Comparison of ENCODE assay signal across 13 cellular contexts in genomic region chr1:155038602-155039307, GRCh38. TPM values are rescaled to one million over a fixed set of nuclear protein-coding genes. Genes with fewer than 3 reads are reported as not detected.
DNase-seq lines count a peak whose midpoint lies in the region; TF ChIP-seq lines count a peak whose summit lies in the region.
"Had no signal": no experiment of that assay in that cellular context is flagged by ENCODE, and none has a peak within 500 bp of the region (broad histone marks: within the 10 kb centered on the region; RNA-seq: fewer than 3 reads in every experiment).

No MANE protein-coding gene starts in this region.

- peak overlapping the region; percentile 51 to 78 (median 73) for H3K4me2 ChIP-seq in BLaER1 treated with 17β-estradiol and CSF1 and Interleukin-3, amounts not matched to agents 10 nM and 100 nM
- H3K4me2 ChIP-seq: GM23338 had no signal

- peaks cover 55% of the 10 kb centered on the region for H3K4me1 Mint-ChIP-seq in endothelial cell (ENCODE audit: unreplicated experiment)
- no peaks in the 10 kb centered on the region for H3K4me1 Mint-ChIP-seq in activated CD4-positive, alpha-beta memory T cell treated with anti-CD3 and anti-CD28 coated beads for 36 hours (ENCODE audit: low read depth)

- peaks cover 4% of the 10 kb centered on the region for H3K36me3 Mint-ChIP-seq in endothelial cell (ENCODE audit: low read depth, unreplicated experiment)
- H3K36me3 Mint-ChIP-seq in activated CD4-positive, alpha-beta memory T cell treated with anti-CD3 and anti-CD28 coated beads for 36 hours = no peaks in the 10 kb centered on the region
- H3K36me3 Mint-ChIP-seq: activated naive CD4-positive, alpha-beta T cell treated with anti-CD3 and anti-CD28 coated beads, Interleukin-2, amount 50 U/mL, for 72 hours; CD4-positive, CD25-positive, alpha-beta regulatory T cell had no signal

- peaks cover 14% of the 10 kb centered on the region for H3K27me3 Mint-ChIP-seq in endothelial cell (ENCODE audit: unreplicated experiment)
- H3K27me3 Mint-ChIP-seq in activated CD4-positive, alpha-beta memory T cell treated with anti-CD3 and anti-CD28 coated beads for 36 hours = peaks cover 2% of the 10 kb centered on the region

- H3K4me3 ChIP-seq in BLaER1 treated with 17β-estradiol and CSF1 and Interleukin-3, amounts not matched to agents 10 nM and 100 nM = no peak overlapping the region
- no peak overlapping the region for H3K4me3 ChIP-seq in mucosa of stomach (ENCODE audit: low read length)
- H3K4me3 ChIP-seq: GM23338 had no signal

- H3K9ac ChIP-seq in BLaER1 treated with 17β-estradiol and CSF1 and Interleukin-3, amounts not matched to agents 10 nM and 100 nM = 0 out of 22 replicates have a peak overlapping the region, but pooled peaks of 1 of the 11 experiments have one; percentile 17
- H3K9ac ChIP-seq in mucosa of stomach (ENCODE audit: low read length) = peak overlapping the region; percentile 24

- H3K4me1 ChIP-seq in BLaER1 treated with 17β-estradiol and CSF1 and Interleukin-3, amounts not matched to agents 10 nM and 100 nM = peaks cover 33 to 59% (median 50%) of the 10 kb centered on the region in 10 experiments
- H3K4me1 ChIP-seq in mucosa of stomach (ENCODE audit: control insufficient read depth, insufficient read depth, low read length) = peaks cover 37% of the 10 kb centered on the region

- CTCF ChIA-PET in activated CD4-positive, alpha-beta memory T cell treated with anti-CD3 and anti-CD28 coated beads for 36 hours (lab: Charles Lee) = interaction anchor here (0.5 to 5.2 kb wide), 6 partner anchors 12 to 166 kb away, joined by 3 to 23 read pairs (median 4); partner anchors contain the start of gene ADAM15

- H3K36me3 ChIP-seq in BLaER1 treated with 17β-estradiol and CSF1 and Interleukin-3, amounts not matched to agents 10 nM and 100 nM = no peaks in the 10 kb centered on the region
- no peaks in the 10 kb centered on the region for H3K36me3 ChIP-seq in mucosa of stomach (ENCODE audit: control insufficient read depth, insufficient read depth, low read length)

- peak; percentile 68 for DNase-seq in M059J (ENCODE audit: low read depth)
- DNase-seq in endothelial cell (ENCODE audit: low spot score) = no peak
- no peak for DNase-seq in D341Med (ENCODE audit: low spot score)
- DNase-seq in AG08396 (ENCODE audit: low spot score) = no peak
- no peak for DNase-seq in superior temporal gyrus (ENCODE audit: extremely low spot score)
- DNase-seq in activated CD4-positive, alpha-beta memory T cell treated with anti-CD3 and anti-CD28 coated beads for 36 hours = no peak
- DNase-seq: CD4-positive, CD25-positive, alpha-beta regulatory T cell; stimulated activated CD4-positive, alpha-beta T cell treated with anti-CD3 and anti-CD28 coated beads, Interleukin-4, amount 100 ng/mL, for 1 hour; T-helper 2 cell had no signal

- H3K9me3 Mint-ChIP-seq in endothelial cell (ENCODE audit: unreplicated experiment) = no peaks in the 10 kb centered on the region
- no peaks in the 10 kb centered on the region for H3K9me3 Mint-ChIP-seq in activated CD4-positive, alpha-beta memory T cell treated with anti-CD3 and anti-CD28 coated beads for 36 hours
- H3K9me3 Mint-ChIP-seq: activated naive CD4-positive, alpha-beta T cell treated with anti-CD3 and anti-CD28 coated beads, Interleukin-2, amount 50 U/mL, for 72 hours; CD4-positive, CD25-positive, alpha-beta regulatory T cell; GM23338 had no signal

- POLR2A ChIA-PET in activated CD4-positive, alpha-beta memory T cell treated with anti-CD3 and anti-CD28 coated beads for 36 hours (lab: Charles Lee) = no interaction called here

- TF ChIP-seq CTCF in endothelial cell (IDR thresholded peaks at IDR 0.05; ENCODE audit: unreplicated experiment) = no peak

- no peaks in the 10 kb centered on the region for H4K20me1 ChIP-seq in BLaER1 treated with 17β-estradiol and CSF1 and Interleukin-3, amounts not matched to agents 10 nM and 100 nM

- peak overlapping the region; percentile 19 for H3K4me3 Mint-ChIP-seq in endothelial cell (ENCODE audit: unreplicated experiment)
- no peak overlapping the region for H3K4me3 Mint-ChIP-seq in activated CD4-positive, alpha-beta memory T cell treated with anti-CD3 and anti-CD28 coated beads for 36 hours
- H3K4me3 Mint-ChIP-seq: CD4-positive, CD25-positive, alpha-beta regulatory T cell; GM23338 had no signal

- H3K27me3 ChIP-seq in BLaER1 treated with 17β-estradiol and CSF1 and Interleukin-3, amounts not matched to agents 10 nM and 100 nM = no peaks in the 10 kb centered on the region; a peak in 1 of 22 replicates
- H3K27me3 ChIP-seq in mucosa of stomach (ENCODE audit: control insufficient read depth, insufficient read depth, low read length) = no peaks in the 10 kb centered on the region

- H3K27ac Mint-ChIP-seq in endothelial cell (ENCODE audit: unreplicated experiment) = peak overlapping the region; percentile 6
- no peak overlapping the region for H3K27ac Mint-ChIP-seq in activated CD4-positive, alpha-beta memory T cell treated with anti-CD3 and anti-CD28 coated beads for 36 hours
- H3K27ac Mint-ChIP-seq: activated naive CD4-positive, alpha-beta T cell treated with anti-CD3 and anti-CD28 coated beads, Interleukin-2, amount 50 U/mL, for 72 hours; GM23338 had no signal

- intact Hi-C loops in activated CD4-positive, alpha-beta memory T cell treated with anti-CD3 and anti-CD28 coated beads for 36 hours (cut with micrococcal nuclease) = no loop called here

- no peaks in the 10 kb centered on the region for H3K9me3 ChIP-seq in BLaER1 treated with 17β-estradiol and CSF1 and Interleukin-3, amounts not matched to agents 10 nM and 100 nM (replicated peaks in 1 of 11)
- no peaks in the 10 kb centered on the region for H3K9me3 ChIP-seq in mucosa of stomach (ENCODE audit: control insufficient read depth, low read length)

- H3K27ac ChIP-seq in BLaER1 treated with 17β-estradiol and CSF1 and Interleukin-3, amounts not matched to agents 10 nM and 100 nM = no peak overlapping the region

RNA-seq across cellular contexts. Expression of gene DCST1, which starts 5.1 kb away (rescaled TPM):
- not detected in 2 replicates for total RNA-seq in M059J (2014; rRNA removed; shearing (Covaris generic))
- not detected for total RNA-seq in endothelial cell (ENCODE audit: unreplicated experiment)
- total RNA-seq in activated CD4-positive, alpha-beta memory T cell treated with anti-CD3 and anti-CD28 coated beads for 36 hours = under 1 TPM in 1 of 2 experiments, not detected in 1; 0.14 TPM
- total RNA-seq: GM23338 had no signal

RNA-seq across cellular contexts. Expression of gene DCST2, which starts 5.2 kb away (rescaled TPM):
- total RNA-seq in M059J (2014; rRNA removed; shearing (Covaris generic)) = not detected in 2 replicates
- total RNA-seq in endothelial cell (ENCODE audit: unreplicated experiment) = 2.8 TPM
- total RNA-seq in activated CD4-positive, alpha-beta memory T cell treated with anti-CD3 and anti-CD28 coated beads for 36 hours = 1 to 10 TPM; 1.1 to 1.3 TPM
- total RNA-seq: GM23338 had no signal

RNA-seq across cellular contexts. Expression of gene ADAM15, which starts 12.4 kb away (rescaled TPM):
- 74.5 and 90.0 TPM in 2 replicates for total RNA-seq in M059J (2014; rRNA removed; shearing (Covaris generic))
- total RNA-seq in endothelial cell (ENCODE audit: unreplicated experiment) = 382 TPM
- total RNA-seq in activated CD4-positive, alpha-beta memory T cell treated with anti-CD3 and anti-CD28 coated beads for 36 hours = 10 to 100 TPM; 54.3 to 60.5 TPM

RNA-seq across cellular contexts. Expression of gene EFNA4, which starts 24.8 kb away (rescaled TPM):
- total RNA-seq in M059J (2014; rRNA removed; shearing (Covaris generic)) = 22.8 and 36.2 TPM in 2 replicates
- total RNA-seq in endothelial cell (ENCODE audit: unreplicated experiment) = 25.2 TPM
- 1 to 10 TPM; 5.0 to 6.1 TPM for total RNA-seq in activated CD4-positive, alpha-beta memory T cell treated with anti-CD3 and anti-CD28 coated beads for 36 hours

RNA-seq across cellular contexts. Expression of gene ZBTB7B, which starts 36.2 kb away (rescaled TPM):
- 20.7 and 37.5 TPM in 2 replicates for total RNA-seq in M059J (2014; rRNA removed; shearing (Covaris generic))
- 23.3 TPM for total RNA-seq in endothelial cell (ENCODE audit: unreplicated experiment)
- total RNA-seq in activated CD4-positive, alpha-beta memory T cell treated with anti-CD3 and anti-CD28 coated beads for 36 hours = 100 to 1,000 TPM; 124 to 125 TPM
